1 cellular context compared by ENCODE assay signal in the genomic region with DNA sequence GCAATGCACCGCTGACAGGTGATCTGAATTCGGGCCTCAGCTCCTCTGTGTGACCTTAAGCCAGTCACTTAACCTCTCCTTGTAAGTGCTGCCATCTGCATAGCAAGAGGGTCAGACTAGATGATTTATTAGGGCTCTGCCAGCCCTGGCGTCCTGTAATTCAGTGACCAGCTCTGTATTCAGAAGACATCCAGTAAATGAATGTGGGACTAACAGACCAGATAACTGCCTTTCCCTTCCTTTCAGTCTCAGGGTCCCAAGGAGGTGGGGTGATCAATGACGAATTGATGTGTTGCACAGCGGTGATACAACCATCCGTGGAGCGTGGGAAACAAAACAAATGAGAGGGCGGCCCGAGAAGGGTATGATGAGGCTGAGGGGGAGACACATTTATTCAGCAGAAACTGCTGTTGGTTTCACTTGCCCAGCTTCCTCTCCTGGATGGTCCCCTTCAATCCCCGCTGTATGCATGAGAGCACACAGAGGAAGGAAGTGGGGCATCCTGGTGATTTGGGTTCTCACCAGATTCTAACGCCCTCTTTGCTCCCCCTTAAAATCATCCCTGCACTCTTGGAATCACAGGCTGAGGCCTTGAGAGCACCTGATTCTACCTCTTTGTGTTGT.
TF ChIP-seq lines count a peak whose summit lies in the region.

No MANE protein-coding gene starts in this region.

TF ChIP-seq in H1, 55 proteins besides CTCF, POLR2A, EP300 and RAD21:
- TF ChIP-seq GABPA (IDR thresholded peaks at IDR 0.05; ENCODE audit: borderline replicate concordance, insufficient read depth, low read length) (no peak), CBX8 (IDR thresholded peaks at IDR 0.05; ENCODE audit: borderline replicate concordance, low read depth, low read length) (no peak), CTBP2 (IDR thresholded peaks at IDR 0.05; ENCODE audit: borderline replicate concordance, insufficient read depth, insufficient read length, low read length) (no peak), TEAD4 (IDR thresholded peaks at IDR 0.05; ENCODE audit: low read depth, low read length) (no peak), KDM1A (IDR thresholded peaks at IDR 0.05; ENCODE audit: borderline replicate concordance, low read length) (no peak), TBP (IDR thresholded peaks at IDR 0.05; ENCODE audit: low read depth, low read length) (no peak), MAFK (IDR thresholded peaks at IDR 0.05; ENCODE audit: low read depth, low read length) (no peak), TAF1 (IDR thresholded peaks at IDR 0.05; ENCODE audit: low read depth, low read length) (no peak), NRF1 (IDR thresholded peaks at IDR 0.05; ENCODE audit: low read depth, low read length) (no peak), YY1 (IDR thresholded peaks at IDR 0.05; ENCODE audit: low read depth, low read length) (no peak), BRCA1 (IDR thresholded peaks at IDR 0.05; ENCODE audit: low read depth, low read length) (no peak), ASH2L (IDR thresholded peaks at IDR 0.05; ENCODE audit: low read length) (no peak), ZNF274 (IDR thresholded peaks at IDR 0.05; ENCODE audit: borderline replicate concordance, extremely low read depth, low read length) (no peak), RBBP5 (IDR thresholded peaks at IDR 0.05; ENCODE audit: borderline replicate concordance, low read depth, low read length) (no peak), RFX5 (IDR thresholded peaks at IDR 0.05; ENCODE audit: borderline replicate concordance, low read depth, low read length) (no peak), SP1 (IDR thresholded peaks at IDR 0.05; ENCODE audit: low read depth, low read length) (no peak), POLR2AphosphoS5 (IDR thresholded peaks at IDR 0.05; ENCODE audit: low read depth, low read length) (no peak), NANOG (IDR thresholded peaks at IDR 0.05; ENCODE audit: insufficient read depth, low read depth, low read length, poor library complexity, severe bottlenecking) (no peak)
- TF ChIP-seq, protein P1, sequence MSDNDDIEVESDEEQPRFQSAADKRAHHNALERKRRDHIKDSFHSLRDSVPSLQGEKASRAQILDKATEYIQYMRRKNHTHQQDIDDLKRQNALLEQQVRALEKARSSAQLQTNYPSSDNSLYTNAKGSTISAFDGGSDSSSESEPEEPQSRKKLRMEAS (IDR thresholded peaks at IDR 0.05) = no peak
- TF ChIP-seq, protein P2, sequence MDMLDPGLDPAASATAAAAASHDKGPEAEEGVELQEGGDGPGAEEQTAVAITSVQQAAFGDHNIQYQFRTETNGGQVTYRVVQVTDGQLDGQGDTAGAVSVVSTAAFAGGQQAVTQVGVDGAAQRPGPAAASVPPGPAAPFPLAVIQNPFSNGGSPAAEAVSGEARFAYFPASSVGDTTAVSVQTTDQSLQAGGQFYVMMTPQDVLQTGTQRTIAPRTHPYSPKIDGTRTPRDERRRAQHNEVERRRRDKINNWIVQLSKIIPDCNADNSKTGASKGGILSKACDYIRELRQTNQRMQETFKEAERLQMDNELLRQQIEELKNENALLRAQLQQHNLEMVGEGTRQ (IDR thresholded peaks at IDR 0.05; ENCODE audit: low read length) = no peak
